26 cellular contexts compared by ENCODE assay signal in the genomic region with DNA sequence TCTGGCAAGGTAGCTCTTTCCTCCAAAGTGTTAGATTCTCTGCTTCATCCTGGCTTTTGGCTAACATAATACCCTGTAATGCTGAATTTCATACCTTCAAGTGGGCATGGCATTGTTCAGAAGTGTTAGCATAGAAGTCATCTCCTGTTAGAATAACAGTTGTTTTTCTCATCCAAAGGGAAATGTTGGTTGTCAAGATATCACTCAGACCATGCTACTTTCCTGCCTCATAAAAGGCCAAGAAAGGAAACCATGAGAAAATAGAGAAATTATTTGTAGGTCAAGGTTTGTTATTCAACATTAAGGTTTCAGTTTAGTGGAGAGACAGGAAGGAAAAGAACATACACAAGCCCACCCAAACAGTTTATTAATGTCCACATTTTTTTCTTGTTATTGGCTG.
"Had no signal": no experiment of that assay in that cellular context is flagged by ENCODE, and none has a peak within 500 bp of the region (broad histone marks: within the 10 kb centered on the region; RNA-seq: fewer than 3 reads in every experiment).

No MANE protein-coding gene starts in this region.

- H3K9me3 ChIP-seq: ovary, right lobe of liver, suprapubic skin, thoracic aorta, upper lobe of right lung, uterus had no signal

- H3K27me3 ChIP-seq: left lung, ovary, right atrium auricular region, right lobe of liver, suprapubic skin, tibial artery, upper lobe of right lung, uterus had no signal

- DNase-seq: hypothalamus; immature natural killer cell; kidney; left colon; left lung; lower lobe of right lung; mammary epithelial cell; mesenchymal stem cell; naive thymus-derived CD8-positive, alpha-beta T cell; nephron progenitor cell; ovary; right lobe of liver; stimulated activated CD4-positive, alpha-beta T cell treated with anti-CD3 and anti-CD28 coated beads, Interleukin-12 subunit alpha, Interleukin-12 subunit beta, amount 100 ng/mL, for 4 hours; stimulated activated CD4-positive, alpha-beta T cell treated with anti-CD3 and anti-CD28 coated beads, Interleukin-15, amount 100 ng/mL, for 24 hours; stimulated activated CD4-positive, alpha-beta T cell treated with anti-CD3 and anti-CD28 coated beads, Interleukin-2, amount 100 ng/mL, for 24 hours; stimulated activated CD4-positive, alpha-beta T cell treated with anti-CD3 and anti-CD28 coated beads, Interleukin-4, amount 100 ng/mL, for 1 hour; stimulated activated naive B cell treated with anti-CD40 and anti-IgM and Interleukin-4, amounts not matched to agents 10 μg/mL and 1 μg/mL and 100 μg/mL, for 72 hours; tibial artery; trophoblast cell; upper lobe of right lung; uterus had no signal

- H3K4me3 ChIP-seq: left lung, lower lobe of right lung, ovary, right atrium auricular region, right lobe of liver, smooth muscle cell, suprapubic skin, thoracic aorta, tibial artery, upper lobe of right lung, uterus had no signal

- ATAC-seq: left colon; left lung; lower lobe of right lung; naive thymus-derived CD8-positive, alpha-beta T cell; stimulated activated naive B cell treated with anti-CD40 and anti-IgM and Interleukin-4, amounts not matched to agents 10 μg/mL and 1 μg/mL and 100 μg/mL, for 72 hours; upper lobe of right lung had no signal

- H3K36me3 ChIP-seq: left lung, lower lobe of right lung, ovary, right atrium auricular region, right lobe of liver, suprapubic skin, thoracic aorta, tibial artery, upper lobe of right lung, uterus had no signal

- H3K4me1 ChIP-seq: lower lobe of right lung, right lobe of liver, suprapubic skin, uterus had no signal

- FAIRE-seq: islet of Langerhans, kidney had no signal

- H3K27ac ChIP-seq: left lung, lower lobe of right lung, right atrium auricular region, right lobe of liver, suprapubic skin, thoracic aorta, tibial artery, upper lobe of right lung, uterus had no signal
